ENCODE assay signal across 17 cellular contexts in the genomic region with DNA sequence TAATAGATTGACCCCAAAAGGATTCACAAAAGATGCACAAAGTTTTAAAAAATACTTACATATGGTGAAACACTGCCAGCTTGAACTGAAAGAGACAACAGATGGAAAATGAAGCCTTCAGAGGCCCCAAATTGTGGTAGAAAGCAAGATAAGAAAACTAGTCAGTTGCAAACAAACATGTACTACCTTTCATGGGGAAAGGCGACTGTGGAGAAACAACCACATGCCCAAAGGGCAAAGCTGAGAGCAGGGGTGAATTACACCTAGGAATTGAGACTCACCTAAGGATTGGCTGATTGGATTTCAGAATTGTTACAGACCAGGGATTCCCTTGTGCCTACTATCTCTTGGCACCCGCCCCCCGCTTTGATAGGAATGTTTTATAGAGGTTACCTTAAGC. TPM values are rescaled to one million over a fixed set of nuclear protein-coding genes. Genes with fewer than 3 reads are reported as not detected.
DNase-seq lines count a peak whose midpoint lies in the region; ATAC-seq and TF ChIP-seq lines count a peak whose summit lies in the region.
"Had no signal": no experiment of that assay in that cellular context is flagged by ENCODE, and none has a peak within 500 bp of the region (broad histone marks: within the 10 kb centered on the region; RNA-seq: fewer than 3 reads in every experiment).

No MANE protein-coding gene starts in this region.

- H3K36me3 Mint-ChIP-seq in stimulated activated naive CD8-positive, alpha-beta T cell treated with anti-CD3 and anti-CD28 coated beads, Interleukin-15, Interleukin-2, amounts not matched to agents 100 ng/mL and 50 ng/mL, for 24 hours (ENCODE audit: low read depth): peaks cover 39% of the 10 kb centered on the region
- peaks cover 21% of the 10 kb centered on the region for H3K36me3 Mint-ChIP-seq in activated CD4-positive, alpha-beta memory T cell treated with anti-CD3 and anti-CD28 coated beads for 36 hours

- POLR2A ChIA-PET in activated CD4-positive, alpha-beta memory T cell treated with anti-CD3 and anti-CD28 coated beads for 36 hours (lab: Charles Lee): interaction anchor here (1.2 to 4.4 kb wide), 4 partner anchors 10 to 90 kb away, joined by 3 to 35 read pairs (median 10); no protein-coding TSS in a partner anchor

- no peak for TF ChIP-seq CTCF in foreskin fibroblast (IDR thresholded peaks at IDR 0.05; ENCODE audit: low read depth, low read length)

- H3K9me3 Mint-ChIP-seq in stimulated activated naive CD8-positive, alpha-beta T cell treated with anti-CD3 and anti-CD28 coated beads, Interleukin-15, Interleukin-2, amounts not matched to agents 100 ng/mL and 50 ng/mL, for 24 hours: no peaks in the 10 kb centered on the region
- H3K9me3 Mint-ChIP-seq in activated CD4-positive, alpha-beta memory T cell treated with anti-CD3 and anti-CD28 coated beads for 36 hours: no peaks in the 10 kb centered on the region

- no peak overlapping the region for H3K4me3 ChIP-seq in foreskin fibroblast (ENCODE audit: low read depth in 1 of 2, low read length in 2 of 2)
- H3K4me3 ChIP-seq: BLaER1 treated with 17β-estradiol and CSF1 and Interleukin-3, amounts not matched to agents 10 nM and 100 nM had no signal

- ATAC-seq in stimulated activated naive CD8-positive, alpha-beta T cell treated with anti-CD3 and anti-CD28 coated beads, Interleukin-15, Interleukin-2, amounts not matched to agents 100 U/mL and 50 U/mL, for 24 hours: no peak
- ATAC-seq in left colon (peak; percentile 12), GM21786 (IDR thresholded peaks at IDR 0.05; ENCODE audit: unreplicated experiment) (no peak), HG03095 (IDR thresholded peaks at IDR 0.05; ENCODE audit: unreplicated experiment) (no peak), HG02852 (IDR thresholded peaks at IDR 0.05; ENCODE audit: unreplicated experiment) (no peak)

- H3K4me1 Mint-ChIP-seq in stimulated activated naive CD8-positive, alpha-beta T cell treated with anti-CD3 and anti-CD28 coated beads, Interleukin-15, Interleukin-2, amounts not matched to agents 100 ng/mL and 50 ng/mL, for 24 hours (ENCODE audit: low read depth): peaks cover 98% of the 10 kb centered on the region
- H3K4me1 Mint-ChIP-seq in activated CD4-positive, alpha-beta memory T cell treated with anti-CD3 and anti-CD28 coated beads for 36 hours (ENCODE audit: low read depth): peaks cover 94% of the 10 kb centered on the region

- DNase-seq in stimulated activated naive CD8-positive, alpha-beta T cell treated with anti-CD3 and anti-CD28 coated beads, Interleukin-15, Interleukin-2, amounts not matched to agents 100 U/mL and 50 U/mL, for 24 hours: no peak
- no peak for DNase-seq in activated CD4-positive, alpha-beta memory T cell treated with anti-CD3 and anti-CD28 coated beads for 36 hours
- no peak for DNase-seq in left colon
- DNase-seq in foreskin fibroblast: no peak
- DNase-seq: activated CD8-positive, alpha-beta memory T cell treated with anti-CD3 and anti-CD28 coated beads, Interleukin-2, amount 50 U/mL, for 48 hours; effector CD8-positive, alpha-beta T cell; MM.1S; NCI-H2107; NCI-H82; posterior cingulate gyrus; T1000 had no signal

- intact Hi-C loops in activated CD4-positive, alpha-beta memory T cell treated with anti-CD3 and anti-CD28 coated beads for 36 hours (cut with micrococcal nuclease): loop anchor here (2.0 to 5.0 kb wide), 4 partner anchors 37 to 1632 kb away; partner anchors contain the start of gene ARHGAP12
- intact Hi-C loops in left colon (cut with DNase I, micrococcal nuclease): no loop called here

- no peaks in the 10 kb centered on the region for H3K27me3 Mint-ChIP-seq in stimulated activated naive CD8-positive, alpha-beta T cell treated with anti-CD3 and anti-CD28 coated beads, Interleukin-15, Interleukin-2, amounts not matched to agents 100 ng/mL and 50 ng/mL, for 24 hours
- H3K27me3 Mint-ChIP-seq in activated CD4-positive, alpha-beta memory T cell treated with anti-CD3 and anti-CD28 coated beads for 36 hours: no peaks in the 10 kb centered on the region
- H3K27me3 Mint-ChIP-seq: brain had no signal

- H3K27ac Mint-ChIP-seq in stimulated activated naive CD8-positive, alpha-beta T cell treated with anti-CD3 and anti-CD28 coated beads, Interleukin-15, Interleukin-2, amounts not matched to agents 100 ng/mL and 50 ng/mL, for 24 hours: peak overlapping the region; percentile 97
- H3K27ac Mint-ChIP-seq in activated CD4-positive, alpha-beta memory T cell treated with anti-CD3 and anti-CD28 coated beads for 36 hours: peak overlapping the region; percentile 91

- CTCF ChIA-PET in activated CD4-positive, alpha-beta memory T cell treated with anti-CD3 and anti-CD28 coated beads for 36 hours (lab: Charles Lee): interaction anchor here (1.0 to 5.7 kb wide), 5 partner anchors 9 to 123 kb away, joined by 3 to 43 read pairs (median 6); no protein-coding TSS in a partner anchor

- H3K4me3 Mint-ChIP-seq in stimulated activated naive CD8-positive, alpha-beta T cell treated with anti-CD3 and anti-CD28 coated beads, Interleukin-15, Interleukin-2, amounts not matched to agents 100 ng/mL and 50 ng/mL, for 24 hours: peak overlapping the region; percentile 82
- H3K4me3 Mint-ChIP-seq in activated CD4-positive, alpha-beta memory T cell treated with anti-CD3 and anti-CD28 coated beads for 36 hours: peak overlapping the region; percentile 75
- H3K4me3 Mint-ChIP-seq: brain had no signal

RNA-seq across cellular contexts. Expression of gene EPC1, which starts 13.1 kb away (rescaled TPM):
- 10 to 100 TPM; 27.1 to 27.3 TPM for total RNA-seq in activated CD4-positive, alpha-beta memory T cell treated with anti-CD3 and anti-CD28 coated beads for 36 hours
- 10 to 100 TPM; 32.3 to 36.9 TPM for total RNA-seq in left colon
